9 cellular contexts compared by ENCODE assay signal in the genomic region with DNA sequence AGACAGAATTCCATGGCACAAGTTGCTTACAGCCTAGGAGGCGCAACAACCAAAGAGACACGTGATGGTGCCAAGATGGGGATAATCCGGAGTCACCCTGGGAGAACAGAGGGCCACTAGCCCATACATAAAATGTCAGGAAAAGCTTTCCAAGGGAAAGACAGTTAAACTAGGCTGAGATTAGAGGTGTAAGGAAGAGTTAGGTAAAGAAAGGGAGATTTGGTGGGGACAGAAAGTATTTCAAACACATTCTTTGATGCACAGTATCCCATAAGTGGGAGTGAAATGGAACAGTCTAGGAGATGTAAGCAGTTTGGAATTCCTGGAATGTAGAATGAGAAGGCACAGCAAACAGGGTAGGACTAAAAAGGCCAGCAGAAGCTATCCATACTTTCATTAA.
A peak's percentile ranks its signal among the peaks of the same experiment; 100 is the strongest.
DNase-seq lines count a peak whose midpoint lies in the region; FAIRE-seq and TF ChIP-seq lines count a peak whose summit lies in the region.
"Had no signal": no experiment of that assay in that cellular context is flagged by ENCODE, and none has a peak within 500 bp of the region (broad histone marks: within the 10 kb centered on the region; RNA-seq: fewer than 3 reads in every experiment).

No MANE protein-coding gene starts in this region.

- H3K27ac Mint-ChIP-seq in progenitor cell of endocrine pancreas = peak overlapping the region; percentile 54
- H3K27ac Mint-ChIP-seq: immature natural killer cell had no signal

- no peaks in the 10 kb centered on the region for H3K27me3 Mint-ChIP-seq in progenitor cell of endocrine pancreas

- peaks cover 6% of the 10 kb centered on the region for H3K4me1 Mint-ChIP-seq in progenitor cell of endocrine pancreas (ENCODE audit: low read depth)
- H3K4me1 Mint-ChIP-seq: immature natural killer cell had no signal

- no peak for TF ChIP-seq CTCF in progenitor cell of endocrine pancreas (IDR thresholded peaks at IDR 0.05; ENCODE audit: unreplicated experiment)

- no peaks in the 10 kb centered on the region for H3K9me3 Mint-ChIP-seq in progenitor cell of endocrine pancreas (ENCODE audit: low read depth)

- no peak overlapping the region for H3K4me3 Mint-ChIP-seq in progenitor cell of endocrine pancreas (ENCODE audit: low read depth)
- H3K4me3 Mint-ChIP-seq: immature natural killer cell had no signal

- no peak for TF ChIP-seq POLR2A in H54 (IDR thresholded peaks at IDR 0.05; ENCODE audit: low read depth, low read length)

- peak; percentile 0 for DNase-seq in H54 (ENCODE audit: insufficient read length, low spot score)
- DNase-seq in RKO (ENCODE audit: low spot score) = peak; percentile 19
- peak; percentile 59 for DNase-seq in fibroblast of peridontal ligament (ENCODE audit: extremely low read depth)
- no peak for DNase-seq in progenitor cell of endocrine pancreas (ENCODE audit: low spot score, unreplicated experiment)
- no peak for DNase-seq in globus pallidus (ENCODE audit: low spot score)
- no peak for DNase-seq in NCI-H526 (lab: John Stamatoyannopoulos, UW)
- no peak for DNase-seq in NCI-H2227 treated with DMSO at 0.1 percent for 48 hours (lab: John Stamatoyannopoulos, UW)
- DNase-seq in NCI-H1417 treated with DMSO at 0.1 percent for 48 hours (lab: John Stamatoyannopoulos, UW) = no peak
- DNase-seq: immature natural killer cell had no signal

- no peak for FAIRE-seq in H54 (lab: Jason Lieb, UNC)

- H3K36me3 Mint-ChIP-seq in progenitor cell of endocrine pancreas (ENCODE audit: insufficient read depth) = no peaks in the 10 kb centered on the region
- H3K36me3 Mint-ChIP-seq: immature natural killer cell had no signal

Comparison
In these comparisons a context has a peak if more than half of its experiments do, and no peak if none do; other contexts are left out.
1. DNase-seq: peak in H54 (single experiment), RKO (single experiment) and fibroblast of peridontal ligament (single experiment); none in progenitor cell of endocrine pancreas (single experiment), globus pallidus (single experiment), NCI-H526 (0 of 2), NCI-H2227 treated with DMSO at 0.1 percent for 48 hours (single experiment) and NCI-H1417 treated with DMSO at 0.1 percent for 48 hours (single experiment).